ENCODE assay signal across 7 cellular contexts in genomic region chr14:103691655-103692054, GRCh38.
A peak's percentile ranks its signal among the peaks of the same experiment; 100 is the strongest.
DNase-seq lines count a peak whose midpoint lies in the region; ATAC-seq lines count a peak whose summit lies in the region.
"Not testable (repeated sequence)": the region's sequence is repeated elsewhere in the genome, so short reads cannot be mapped to it uniquely, and the experiment has no call there.

No MANE protein-coding gene starts in this region.

- peak overlapping the region; percentile 83 for H3K27ac Mint-ChIP-seq in memory B cell

- peaks cover 37% of the 10 kb centered on the region for H3K4me1 Mint-ChIP-seq in memory B cell

- peak overlapping the region; percentile 77 for H3K4me3 Mint-ChIP-seq in memory B cell

- not testable (repeated sequence) for H3K9me3 Mint-ChIP-seq in memory B cell

- H3K27me3 Mint-ChIP-seq in memory B cell, result not testable (repeated sequence)

- peak in 1 of 2 donors; percentile 33 for DNase-seq in memory B cell (ENCODE audit: low spot score in 2 of 2)

- H3K36me3 Mint-ChIP-seq in memory B cell, result not testable (repeated sequence)

- ATAC-seq in GM18517 (IDR thresholded peaks at IDR 0.05; ENCODE audit: unreplicated experiment) (peak; percentile 75), GM19351 (IDR thresholded peaks at IDR 0.05; ENCODE audit: unreplicated experiment) (peak; percentile 54), GM21528 (IDR thresholded peaks at IDR 0.05; ENCODE audit: low FRiP score, unreplicated experiment) (peak; percentile 51), HG02852 (IDR thresholded peaks at IDR 0.05; ENCODE audit: unreplicated experiment) (peak; percentile 69), HG03139 (IDR thresholded peaks at IDR 0.05; ENCODE audit: unreplicated experiment) (peak; percentile 53), HG03575 (IDR thresholded peaks at IDR 0.05; ENCODE audit: extremely low read depth, insufficient number of reproducible peaks, low FRiP score, unreplicated experiment) (peak; percentile 43), memory B cell (ENCODE audit: low read depth) (peak; percentile 69)
